In the genomic region with DNA sequence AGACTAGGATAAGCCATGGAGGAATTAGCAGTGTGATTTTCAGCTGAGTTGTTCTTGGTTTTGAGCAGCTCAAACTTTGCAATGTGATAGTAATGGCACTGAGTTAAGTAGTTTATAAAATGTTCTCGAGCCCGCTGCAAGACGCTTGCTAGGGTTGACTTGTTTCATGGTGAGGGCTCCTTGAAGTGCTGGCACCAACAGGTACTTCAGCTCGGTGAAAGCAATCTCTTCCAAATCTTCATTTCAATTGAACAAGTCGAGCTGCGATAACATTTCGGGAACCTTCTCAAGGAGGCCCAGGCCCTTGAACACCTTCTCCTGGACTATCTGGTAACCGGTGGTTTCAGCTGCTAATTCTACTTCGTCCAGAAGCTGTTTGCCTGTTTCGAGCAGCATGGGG, we compare ENCODE assay signal across 1 cellular context.
TF ChIP-seq lines count a peak whose summit lies in the region.

No MANE protein-coding gene starts in this region.

TF ChIP-seq in H1, 55 proteins besides CTCF, POLR2A, EP300 and RAD21:
- TF ChIP-seq BCL11A (IDR thresholded peaks at IDR 0.05; ENCODE audit: low read depth in 2 of 2, low read length in 2 of 2) (no peak), KDM5A (IDR thresholded peaks at IDR 0.05; ENCODE audit: low read length) (no peak), NANOG (IDR thresholded peaks at IDR 0.05; ENCODE audit: insufficient read depth, low read depth, low read length, poor library complexity, severe bottlenecking) (no peak), CHD2 (IDR thresholded peaks at IDR 0.05; ENCODE audit: low read length) (no peak), CHD1 (IDR thresholded peaks at IDR 0.05; ENCODE audit: low read depth, low read length) (no peak), RXRA (IDR thresholded peaks at IDR 0.05; ENCODE audit: insufficient read depth, low read depth, low read length) (no peak), POU5F1 (IDR thresholded peaks at IDR 0.05; ENCODE audit: low read depth, low read length) (no peak), SP1 (IDR thresholded peaks at IDR 0.05; ENCODE audit: low read depth, low read length) (no peak), KDM1A (IDR thresholded peaks at IDR 0.05; ENCODE audit: borderline replicate concordance, low read length) (no peak), GTF2F1 (IDR thresholded peaks at IDR 0.05; ENCODE audit: borderline replicate concordance, low read depth, low read length) (no peak), RFX5 (IDR thresholded peaks at IDR 0.05; ENCODE audit: borderline replicate concordance, low read depth, low read length) (no peak), YY1 (IDR thresholded peaks at IDR 0.05; ENCODE audit: low read depth, low read length) (no peak), JUND (IDR thresholded peaks at IDR 0.05; ENCODE audit: low read length) (no peak), EZH2 (IDR thresholded peaks at IDR 0.05; ENCODE audit: low read depth, low read length, severe bottlenecking) (no peak), BRCA1 (IDR thresholded peaks at IDR 0.05; ENCODE audit: low read depth, low read length) (no peak), CBX5 (IDR thresholded peaks at IDR 0.05; ENCODE audit: low read depth, low read length) (no peak)
- TF ChIP-seq, protein P1, sequence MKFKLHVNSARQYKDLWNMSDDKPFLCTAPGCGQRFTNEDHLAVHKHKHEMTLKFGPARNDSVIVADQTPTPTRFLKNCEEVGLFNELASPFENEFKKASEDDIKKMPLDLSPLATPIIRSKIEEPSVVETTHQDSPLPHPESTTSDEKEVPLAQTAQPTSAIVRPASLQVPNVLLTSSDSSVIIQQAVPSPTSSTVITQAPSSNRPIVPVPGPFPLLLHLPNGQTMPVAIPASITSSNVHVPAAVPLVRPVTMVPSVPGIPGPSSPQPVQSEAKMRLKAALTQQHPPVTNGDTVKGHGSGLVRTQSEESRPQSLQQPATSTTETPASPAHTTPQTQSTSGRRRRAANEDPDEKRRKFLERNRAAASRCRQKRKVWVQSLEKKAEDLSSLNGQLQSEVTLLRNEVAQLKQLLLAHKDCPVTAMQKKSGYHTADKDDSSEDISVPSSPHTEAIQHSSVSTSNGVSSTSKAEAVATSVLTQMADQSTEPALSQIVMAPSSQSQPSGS (IDR thresholded peaks at IDR 0.05; ENCODE audit: low read length), result no peak
- TF ChIP-seq, protein P2, sequence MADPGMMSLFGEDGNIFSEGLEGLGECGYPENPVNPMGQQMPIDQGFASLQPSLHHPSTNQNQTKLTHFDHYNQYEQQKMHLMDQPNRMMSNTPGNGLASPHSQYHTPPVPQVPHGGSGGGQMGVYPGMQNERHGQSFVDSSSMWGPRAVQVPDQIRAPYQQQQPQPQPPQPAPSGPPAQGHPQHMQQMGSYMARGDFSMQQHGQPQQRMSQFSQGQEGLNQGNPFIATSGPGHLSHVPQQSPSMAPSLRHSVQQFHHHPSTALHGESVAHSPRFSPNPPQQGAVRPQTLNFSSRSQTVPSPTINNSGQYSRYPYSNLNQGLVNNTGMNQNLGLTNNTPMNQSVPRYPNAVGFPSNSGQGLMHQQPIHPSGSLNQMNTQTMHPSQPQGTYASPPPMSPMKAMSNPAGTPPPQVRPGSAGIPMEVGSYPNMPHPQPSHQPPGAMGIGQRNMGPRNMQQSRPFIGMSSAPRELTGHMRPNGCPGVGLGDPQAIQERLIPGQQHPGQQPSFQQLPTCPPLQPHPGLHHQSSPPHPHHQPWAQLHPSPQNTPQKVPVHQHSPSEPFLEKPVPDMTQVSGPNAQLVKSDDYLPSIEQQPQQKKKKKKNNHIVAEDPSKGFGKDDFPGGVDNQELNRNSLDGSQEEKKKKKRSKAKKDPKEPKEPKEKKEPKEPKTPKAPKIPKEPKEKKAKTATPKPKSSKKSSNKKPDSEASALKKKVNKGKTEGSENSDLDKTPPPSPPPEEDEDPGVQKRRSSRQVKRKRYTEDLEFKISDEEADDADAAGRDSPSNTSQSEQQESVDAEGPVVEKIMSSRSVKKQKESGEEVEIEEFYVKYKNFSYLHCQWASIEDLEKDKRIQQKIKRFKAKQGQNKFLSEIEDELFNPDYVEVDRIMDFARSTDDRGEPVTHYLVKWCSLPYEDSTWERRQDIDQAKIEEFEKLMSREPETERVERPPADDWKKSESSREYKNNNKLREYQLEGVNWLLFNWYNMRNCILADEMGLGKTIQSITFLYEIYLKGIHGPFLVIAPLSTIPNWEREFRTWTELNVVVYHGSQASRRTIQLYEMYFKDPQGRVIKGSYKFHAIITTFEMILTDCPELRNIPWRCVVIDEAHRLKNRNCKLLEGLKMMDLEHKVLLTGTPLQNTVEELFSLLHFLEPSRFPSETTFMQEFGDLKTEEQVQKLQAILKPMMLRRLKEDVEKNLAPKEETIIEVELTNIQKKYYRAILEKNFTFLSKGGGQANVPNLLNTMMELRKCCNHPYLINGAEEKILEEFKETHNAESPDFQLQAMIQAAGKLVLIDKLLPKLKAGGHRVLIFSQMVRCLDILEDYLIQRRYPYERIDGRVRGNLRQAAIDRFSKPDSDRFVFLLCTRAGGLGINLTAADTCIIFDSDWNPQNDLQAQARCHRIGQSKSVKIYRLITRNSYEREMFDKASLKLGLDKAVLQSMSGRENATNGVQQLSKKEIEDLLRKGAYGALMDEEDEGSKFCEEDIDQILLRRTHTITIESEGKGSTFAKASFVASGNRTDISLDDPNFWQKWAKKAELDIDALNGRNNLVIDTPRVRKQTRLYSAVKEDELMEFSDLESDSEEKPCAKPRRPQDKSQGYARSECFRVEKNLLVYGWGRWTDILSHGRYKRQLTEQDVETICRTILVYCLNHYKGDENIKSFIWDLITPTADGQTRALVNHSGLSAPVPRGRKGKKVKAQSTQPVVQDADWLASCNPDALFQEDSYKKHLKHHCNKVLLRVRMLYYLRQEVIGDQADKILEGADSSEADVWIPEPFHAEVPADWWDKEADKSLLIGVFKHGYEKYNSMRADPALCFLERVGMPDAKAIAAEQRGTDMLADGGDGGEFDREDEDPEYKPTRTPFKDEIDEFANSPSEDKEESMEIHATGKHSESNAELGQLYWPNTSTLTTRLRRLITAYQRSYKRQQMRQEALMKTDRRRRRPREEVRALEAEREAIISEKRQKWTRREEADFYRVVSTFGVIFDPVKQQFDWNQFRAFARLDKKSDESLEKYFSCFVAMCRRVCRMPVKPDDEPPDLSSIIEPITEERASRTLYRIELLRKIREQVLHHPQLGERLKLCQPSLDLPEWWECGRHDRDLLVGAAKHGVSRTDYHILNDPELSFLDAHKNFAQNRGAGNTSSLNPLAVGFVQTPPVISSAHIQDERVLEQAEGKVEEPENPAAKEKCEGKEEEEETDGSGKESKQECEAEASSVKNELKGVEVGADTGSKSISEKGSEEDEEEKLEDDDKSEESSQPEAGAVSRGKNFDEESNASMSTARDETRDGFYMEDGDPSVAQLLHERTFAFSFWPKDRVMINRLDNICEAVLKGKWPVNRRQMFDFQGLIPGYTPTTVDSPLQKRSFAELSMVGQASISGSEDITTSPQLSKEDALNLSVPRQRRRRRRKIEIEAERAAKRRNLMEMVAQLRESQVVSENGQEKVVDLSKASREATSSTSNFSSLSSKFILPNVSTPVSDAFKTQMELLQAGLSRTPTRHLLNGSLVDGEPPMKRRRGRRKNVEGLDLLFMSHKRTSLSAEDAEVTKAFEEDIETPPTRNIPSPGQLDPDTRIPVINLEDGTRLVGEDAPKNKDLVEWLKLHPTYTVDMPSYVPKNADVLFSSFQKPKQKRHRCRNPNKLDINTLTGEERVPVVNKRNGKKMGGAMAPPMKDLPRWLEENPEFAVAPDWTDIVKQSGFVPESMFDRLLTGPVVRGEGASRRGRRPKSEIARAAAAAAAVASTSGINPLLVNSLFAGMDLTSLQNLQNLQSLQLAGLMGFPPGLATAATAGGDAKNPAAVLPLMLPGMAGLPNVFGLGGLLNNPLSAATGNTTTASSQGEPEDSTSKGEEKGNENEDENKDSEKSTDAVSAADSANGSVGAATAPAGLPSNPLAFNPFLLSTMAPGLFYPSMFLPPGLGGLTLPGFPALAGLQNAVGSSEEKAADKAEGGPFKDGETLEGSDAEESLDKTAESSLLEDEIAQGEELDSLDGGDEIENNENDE (IDR thresholded peaks at IDR 0.05; ENCODE audit: insufficient replicate concordance, low read length), result no peak
